ENCODE assay signal across 1 cellular context in the genomic region with DNA sequence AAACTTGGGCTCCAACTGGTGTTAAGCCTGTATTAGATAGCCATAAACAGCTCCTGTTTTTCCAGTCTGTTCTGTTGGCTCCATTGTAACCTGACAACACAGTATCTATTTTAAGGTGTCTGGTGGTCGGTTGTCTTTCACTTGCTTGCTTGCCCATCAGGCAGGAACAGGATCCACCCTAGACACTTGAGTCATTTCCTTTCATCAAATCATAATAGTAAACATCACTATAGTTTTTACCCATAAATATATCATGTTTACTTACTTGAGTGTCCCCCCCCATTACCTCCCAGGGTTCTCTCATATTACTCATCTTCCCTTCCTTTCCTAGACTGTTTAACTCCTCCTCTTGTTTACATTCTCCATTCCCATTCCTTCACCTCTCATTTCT.
TF ChIP-seq lines count a peak whose summit lies in the region.

No MANE protein-coding gene starts in this region.

TF ChIP-seq in HepG2, 621 proteins besides CTCF, POLR2A, EP300 and RAD21 (continued from another document):
- TF ChIP-seq FOXA3 (CRISPR knock-in tag; IDR thresholded peaks at IDR 0.05) (peak; percentile 62; the same call in 1 of the 2 replicates), RAD51 (IDR thresholded peaks at IDR 0.05; ENCODE audit: borderline replicate concordance) (no peak), FOXA1 (IDR thresholded peaks at IDR 0.05) (no peak), FOXA1 (CRISPR knock-in tag; IDR thresholded peaks at IDR 0.05) (peak; percentile 43; the same call in 1 of the 2 replicates), MLLT10 (CRISPR knock-in tag; IDR thresholded peaks at IDR 0.05) (no peak)
- TF ChIP-seq, protein P1, sequence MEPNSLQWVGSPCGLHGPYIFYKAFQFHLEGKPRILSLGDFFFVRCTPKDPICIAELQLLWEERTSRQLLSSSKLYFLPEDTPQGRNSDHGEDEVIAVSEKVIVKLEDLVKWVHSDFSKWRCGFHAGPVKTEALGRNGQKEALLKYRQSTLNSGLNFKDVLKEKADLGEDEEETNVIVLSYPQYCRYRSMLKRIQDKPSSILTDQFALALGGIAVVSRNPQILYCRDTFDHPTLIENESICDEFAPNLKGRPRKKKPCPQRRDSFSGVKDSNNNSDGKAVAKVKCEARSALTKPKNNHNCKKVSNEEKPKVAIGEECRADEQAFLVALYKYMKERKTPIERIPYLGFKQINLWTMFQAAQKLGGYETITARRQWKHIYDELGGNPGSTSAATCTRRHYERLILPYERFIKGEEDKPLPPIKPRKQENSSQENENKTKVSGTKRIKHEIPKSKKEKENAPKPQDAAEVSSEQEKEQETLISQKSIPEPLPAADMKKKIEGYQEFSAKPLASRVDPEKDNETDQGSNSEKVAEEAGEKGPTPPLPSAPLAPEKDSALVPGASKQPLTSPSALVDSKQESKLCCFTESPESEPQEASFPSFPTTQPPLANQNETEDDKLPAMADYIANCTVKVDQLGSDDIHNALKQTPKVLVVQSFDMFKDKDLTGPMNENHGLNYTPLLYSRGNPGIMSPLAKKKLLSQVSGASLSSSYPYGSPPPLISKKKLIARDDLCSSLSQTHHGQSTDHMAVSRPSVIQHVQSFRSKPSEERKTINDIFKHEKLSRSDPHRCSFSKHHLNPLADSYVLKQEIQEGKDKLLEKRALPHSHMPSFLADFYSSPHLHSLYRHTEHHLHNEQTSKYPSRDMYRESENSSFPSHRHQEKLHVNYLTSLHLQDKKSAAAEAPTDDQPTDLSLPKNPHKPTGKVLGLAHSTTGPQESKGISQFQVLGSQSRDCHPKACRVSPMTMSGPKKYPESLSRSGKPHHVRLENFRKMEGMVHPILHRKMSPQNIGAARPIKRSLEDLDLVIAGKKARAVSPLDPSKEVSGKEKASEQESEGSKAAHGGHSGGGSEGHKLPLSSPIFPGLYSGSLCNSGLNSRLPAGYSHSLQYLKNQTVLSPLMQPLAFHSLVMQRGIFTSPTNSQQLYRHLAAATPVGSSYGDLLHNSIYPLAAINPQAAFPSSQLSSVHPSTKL (CRISPR knock-in tag; IDR thresholded peaks at IDR 0.05) = 0 out of 2 replicates have a peak, but pooled peaks have one; percentile 9
